In genomic region chr2:182622231-182622630, GRCh38 we compare ENCODE assay signal across 28 cellular contexts.
"Had no signal": no experiment of that assay in that cellular context is flagged by ENCODE, and none has a peak within 500 bp of the region (broad histone marks: within the 10 kb centered on the region; RNA-seq: fewer than 3 reads in every experiment).

No MANE protein-coding gene starts in this region.

- DNase-seq: activated CD4-positive, alpha-beta memory T cell treated with anti-CD3 and anti-CD28 coated beads, Interleukin-2, amount 10 ng/mL, durations not matched to agents 7 days and 5 days; activated CD4-positive, alpha-beta T cell treated with anti-CD3 and anti-CD28 coated beads for 36 hours; activated CD4-positive, alpha-beta T cell treated with anti-CD3 and anti-CD28 coated beads, Interleukin-2, amount 10 ng/mL, durations not matched to agents 24 days and 14 days; activated CD4-positive, CD25-positive, alpha-beta regulatory T cell; activated CD4-positive, CD25-positive, alpha-beta regulatory T cell treated with anti-CD3 and anti-CD28 coated beads, Interleukin-2, amount 50 U/mL, for 72 hours; activated CD8-positive, alpha-beta memory T cell treated with anti-CD3 and anti-CD28 coated beads, Interleukin-2, amount 50 U/mL, for 48 hours; activated gamma-delta T cell; activated naive CD4-positive, alpha-beta T cell; activated naive CD4-positive, alpha-beta T cell treated with anti-CD3 and anti-CD28 coated beads, Interleukin-2, amount 10 ng/mL, durations not matched to agents 7 days and 5 days; activated naive CD8-positive, alpha-beta T cell treated with anti-CD3 and anti-CD28 coated beads, Interleukin-2, amount 10 ng/mL, durations not matched to agents 7 days and 5 days; activated T-cell treated with anti-CD3 and anti-CD28 coated beads for 4 hours; activated T-cell treated with anti-CD3 and anti-CD28 coated beads, Interleukin-2, amount 50 U/mL, for 24 hours; activated T-cell treated with anti-CD3 and anti-CD28 coated beads, Interleukin-2, amount 50 U/mL, for 72 hours; dorsolateral prefrontal cortex; effector memory CD4-positive, alpha-beta T cell; endodermal cell; foreskin melanocyte; T-helper 2 cell had no signal

- H3K36me3 ChIP-seq: ascending aorta, breast epithelium, cardiac muscle cell, gastroesophageal sphincter had no signal

- H3K27me3 ChIP-seq: ascending aorta, breast epithelium, cardiac muscle cell, dorsolateral prefrontal cortex, gastroesophageal sphincter had no signal

- H3K27ac ChIP-seq: ascending aorta, breast epithelium, cardiac muscle cell, coronary artery, gastroesophageal sphincter had no signal

- H3K4me3 ChIP-seq: ascending aorta, breast epithelium, cardiac muscle cell, coronary artery, dorsolateral prefrontal cortex, gastroesophageal sphincter had no signal

- H3K9me3 Mint-ChIP-seq: activated CD4-positive, alpha-beta memory T cell treated with anti-CD3 and anti-CD28 coated beads, Interleukin-2, amount 10 ng/mL, durations not matched to agents 7 days and 5 days; activated CD4-positive, alpha-beta T cell treated with anti-CD3 and anti-CD28 coated beads, Interleukin-2, amount 10 ng/mL, durations not matched to agents 24 days and 14 days; activated naive CD4-positive, alpha-beta T cell treated with anti-CD3 and anti-CD28 coated beads, Interleukin-2, amount 10 ng/mL, durations not matched to agents 7 days and 5 days; activated naive CD4-positive, alpha-beta T cell treated with anti-CD3 and anti-CD28 coated beads, Interleukin-2, amount 50 U/mL, for 72 hours; activated naive CD8-positive, alpha-beta T cell treated with anti-CD3 and anti-CD28 coated beads, Interleukin-2, amount 10 ng/mL, durations not matched to agents 7 days and 5 days; activated T-cell treated with anti-CD3 and anti-CD28 coated beads, Interleukin-2, amount 50 U/mL, for 24 hours; activated T-cell treated with anti-CD3 and anti-CD28 coated beads, Interleukin-2, amount 50 U/mL, for 72 hours; central memory CD8-positive, alpha-beta T cell; dendritic cell treated with granulocyte-macrophage colony-stimulating factor and Interleukin-4, amounts not matched to agents 40 ng/mL and 50 ng/mL, for 4 days; endodermal cell had no signal

- H3K4me3 Mint-ChIP-seq: activated CD4-positive, alpha-beta memory T cell treated with anti-CD3 and anti-CD28 coated beads, Interleukin-2, amount 10 ng/mL, durations not matched to agents 7 days and 5 days; activated CD4-positive, alpha-beta T cell treated with anti-CD3 and anti-CD28 coated beads for 36 hours; activated CD4-positive, alpha-beta T cell treated with anti-CD3 and anti-CD28 coated beads, Interleukin-2, amount 10 ng/mL, durations not matched to agents 24 days and 14 days; activated naive CD4-positive, alpha-beta T cell treated with anti-CD3 and anti-CD28 coated beads, Interleukin-2, amount 10 ng/mL, durations not matched to agents 7 days and 5 days; activated naive CD8-positive, alpha-beta T cell treated with anti-CD3 and anti-CD28 coated beads, Interleukin-2, amount 10 ng/mL, durations not matched to agents 7 days and 5 days; activated T-cell treated with anti-CD3 and anti-CD28 coated beads, Interleukin-2, amount 50 U/mL, for 24 hours; activated T-cell treated with anti-CD3 and anti-CD28 coated beads, Interleukin-2, amount 50 U/mL, for 72 hours; brain; central memory CD8-positive, alpha-beta T cell; dendritic cell treated with granulocyte-macrophage colony-stimulating factor and Interleukin-4, amounts not matched to agents 40 ng/mL and 50 ng/mL, for 4 days; endodermal cell had no signal

- H3K4me1 ChIP-seq: breast epithelium had no signal

- H3K27me3 Mint-ChIP-seq: activated CD4-positive, alpha-beta T cell treated with anti-CD3 and anti-CD28 coated beads for 36 hours; activated CD4-positive, alpha-beta T cell treated with anti-CD3 and anti-CD28 coated beads, Interleukin-2, amount 10 ng/mL, durations not matched to agents 24 days and 14 days; activated naive CD4-positive, alpha-beta T cell treated with anti-CD3 and anti-CD28 coated beads, Interleukin-2, amount 10 ng/mL, durations not matched to agents 7 days and 5 days; activated T-cell treated with anti-CD3 and anti-CD28 coated beads, Interleukin-2, amount 50 U/mL, for 24 hours; brain; dendritic cell treated with granulocyte-macrophage colony-stimulating factor and Interleukin-4, amounts not matched to agents 40 ng/mL and 50 ng/mL, for 4 days had no signal

- H3K27ac Mint-ChIP-seq: activated CD4-positive, alpha-beta memory T cell treated with anti-CD3 and anti-CD28 coated beads, Interleukin-2, amount 10 ng/mL, durations not matched to agents 7 days and 5 days; activated CD4-positive, alpha-beta T cell treated with anti-CD3 and anti-CD28 coated beads for 36 hours; activated CD4-positive, alpha-beta T cell treated with anti-CD3 and anti-CD28 coated beads, Interleukin-2, amount 10 ng/mL, durations not matched to agents 24 days and 14 days; activated naive CD4-positive, alpha-beta T cell treated with anti-CD3 and anti-CD28 coated beads, Interleukin-2, amount 10 ng/mL, durations not matched to agents 7 days and 5 days; activated naive CD4-positive, alpha-beta T cell treated with anti-CD3 and anti-CD28 coated beads, Interleukin-2, amount 50 U/mL, for 72 hours; activated naive CD8-positive, alpha-beta T cell treated with anti-CD3 and anti-CD28 coated beads, Interleukin-2, amount 10 ng/mL, durations not matched to agents 7 days and 5 days; activated T-cell treated with anti-CD3 and anti-CD28 coated beads, Interleukin-2, amount 50 U/mL, for 24 hours; activated T-cell treated with anti-CD3 and anti-CD28 coated beads, Interleukin-2, amount 50 U/mL, for 72 hours; brain; dendritic cell treated with granulocyte-macrophage colony-stimulating factor and Interleukin-4, amounts not matched to agents 40 ng/mL and 50 ng/mL, for 4 days; endodermal cell had no signal

- H3K36me3 Mint-ChIP-seq: activated naive CD4-positive, alpha-beta T cell treated with anti-CD3 and anti-CD28 coated beads, Interleukin-2, amount 10 ng/mL, durations not matched to agents 7 days and 5 days; activated naive CD4-positive, alpha-beta T cell treated with anti-CD3 and anti-CD28 coated beads, Interleukin-2, amount 50 U/mL, for 72 hours; activated naive CD8-positive, alpha-beta T cell treated with anti-CD3 and anti-CD28 coated beads, Interleukin-2, amount 10 ng/mL, durations not matched to agents 7 days and 5 days; brain had no signal

- ATAC-seq: activated CD4-positive, alpha-beta T cell treated with anti-CD3 and anti-CD28 coated beads for 36 hours; activated naive CD4-positive, alpha-beta T cell treated with anti-CD3 and anti-CD28 coated beads, Interleukin-2, amount 50 U/mL, for 72 hours; activated T-cell treated with anti-CD3 and anti-CD28 coated beads, Interleukin-2, amount 50 U/mL, for 72 hours; esophagus mucosa; gastroesophageal sphincter had no signal

- H3K4me1 Mint-ChIP-seq: activated CD4-positive, alpha-beta memory T cell treated with anti-CD3 and anti-CD28 coated beads, Interleukin-2, amount 10 ng/mL, durations not matched to agents 7 days and 5 days; activated CD4-positive, alpha-beta T cell treated with anti-CD3 and anti-CD28 coated beads for 36 hours; activated CD4-positive, alpha-beta T cell treated with anti-CD3 and anti-CD28 coated beads, Interleukin-2, amount 10 ng/mL, durations not matched to agents 24 days and 14 days; activated naive CD4-positive, alpha-beta T cell treated with anti-CD3 and anti-CD28 coated beads, Interleukin-2, amount 10 ng/mL, durations not matched to agents 7 days and 5 days; activated naive CD8-positive, alpha-beta T cell treated with anti-CD3 and anti-CD28 coated beads, Interleukin-2, amount 10 ng/mL, durations not matched to agents 7 days and 5 days; central memory CD8-positive, alpha-beta T cell had no signal
